ENCODE assay signal across 11 cellular contexts in genomic region chr15:66966256-66966655, GRCh38.
DNase-seq lines count a peak whose midpoint lies in the region; ATAC-seq, FAIRE-seq and TF ChIP-seq lines count a peak whose summit lies in the region.
"Had no signal": no experiment of that assay in that cellular context is flagged by ENCODE, and none has a peak within 500 bp of the region (broad histone marks: within the 10 kb centered on the region; RNA-seq: fewer than 3 reads in every experiment).

No MANE protein-coding gene starts in this region.

- no peak overlapping the region for H2BK15ac ChIP-seq in mesenchymal stem cell (ENCODE audit: low read depth, poor library complexity, severe bottlenecking)

- H3K4me1 ChIP-seq in cardiac muscle cell (ENCODE audit: low read depth) (no peaks in the 10 kb centered on the region), heart right ventricle (peaks cover 0 to 12% (median 0%) of the 10 kb centered on the region in 9 donors), OCI-LY3 (ENCODE audit: low read length) (no peaks in the 10 kb centered on the region), endothelial cell of umbilical vein (ENCODE audit: control insufficient read depth, extremely low read depth, insufficient read depth, low read length) (no peaks in the 10 kb centered on the region), mesenchymal stem cell (ENCODE audit: control insufficient read depth, insufficient read depth, low read depth, low read length) (peaks cover 2% of the 10 kb centered on the region)
- H3K4me1 ChIP-seq: tibial nerve had no signal

- H4K20me1 ChIP-seq in OCI-LY3 (ENCODE audit: insufficient read depth, low read length) (no peaks in the 10 kb centered on the region), endothelial cell of umbilical vein (replicated peaks; ENCODE audit: control insufficient read depth, extremely low read depth, insufficient read depth, low read length) (no peaks in the 10 kb centered on the region)

- POLR2A ChIA-PET in endothelial cell of umbilical vein (lab: Charles Lee), result no interaction called here

- H2AK5ac ChIP-seq in mesenchymal stem cell (ENCODE audit: low read length, severe bottlenecking), result no peak overlapping the region

- H3K27me3 ChIP-seq in cardiac muscle cell (no peaks in the 10 kb centered on the region), heart right ventricle (no peaks in the 10 kb centered on the region), OCI-LY3 (ENCODE audit: low read depth, low read length) (peaks cover 14% of the 10 kb centered on the region), endothelial cell of umbilical vein (ENCODE audit: control insufficient read depth in 2 of 2, insufficient read depth in 2 of 2, low read length in 2 of 2) (no peaks in the 10 kb centered on the region), mesenchymal stem cell (ENCODE audit: control insufficient read depth in 1 of 2, insufficient read depth in 1 of 2, low read length in 2 of 2) (peaks cover 0 to 5% of the 10 kb centered on the region in 2 experiments)
- H3K27me3 ChIP-seq: tibial nerve had no signal

- no TSS peak for BruUV-seq in endothelial cell of umbilical vein (replicated peaks; lab: Mats Ljungman, UMichigan)

- no peak overlapping the region for H3K18ac ChIP-seq in mesenchymal stem cell (ENCODE audit: low read depth in 1 of 2, low read length in 2 of 2)

- no peak overlapping the region for H4K8ac ChIP-seq in mesenchymal stem cell (ENCODE audit: low read length)

- H3K9ac ChIP-seq in OCI-LY3 (ENCODE audit: low read length) (no peak overlapping the region), endothelial cell of umbilical vein (replicated peaks; ENCODE audit: extremely low read depth, insufficient read depth, low read length) (no peak overlapping the region), mesenchymal stem cell (ENCODE audit: low read length) (no peak overlapping the region)

- ATAC-seq in heart right ventricle (no peak), HG02642 (IDR thresholded peaks at IDR 0.05; ENCODE audit: poor library complexity, unreplicated experiment) (no peak)

- no peak overlapping the region for H3K4me3 Mint-ChIP-seq in type B pancreatic cell

- H3K14ac ChIP-seq in mesenchymal stem cell (ENCODE audit: low read length in 2 of 2), result no peak overlapping the region

- H3K4ac ChIP-seq in mesenchymal stem cell (ENCODE audit: low read depth in 1 of 2, low read length in 2 of 2), result no peak overlapping the region

- H4K91ac ChIP-seq in mesenchymal stem cell (ENCODE audit: low read length), result no peak overlapping the region

- H3K4me2 ChIP-seq in OCI-LY3 (ENCODE audit: low read length), result no peak overlapping the region
- no peak overlapping the region for H3K4me2 ChIP-seq in endothelial cell of umbilical vein (ENCODE audit: insufficient read depth, low read length)
- no peak overlapping the region for H3K4me2 ChIP-seq in mesenchymal stem cell (ENCODE audit: low read length, poor library complexity, severe bottlenecking)

- H3K9me3 ChIP-seq in cardiac muscle cell (ENCODE audit: low read depth) (no peaks in the 10 kb centered on the region), heart right ventricle (no peaks in the 10 kb centered on the region), OCI-LY3 (ENCODE audit: insufficient read depth, low read length) (no peaks in the 10 kb centered on the region), endothelial cell of umbilical vein (replicated peaks; ENCODE audit: control insufficient read depth, insufficient read depth, low read length) (no peaks in the 10 kb centered on the region), mesenchymal stem cell (ENCODE audit: control insufficient read depth, low read length) (no peaks in the 10 kb centered on the region)
- H3K9me3 ChIP-seq: tibial nerve had no signal

- TF ChIP-seq CTCF in cardiac muscle cell (IDR thresholded peaks at IDR 0.05; ENCODE audit: low read depth, low read length), result peak; percentile 4
- peak in 1 of 9 donors; percentile 10 for TF ChIP-seq CTCF in heart right ventricle (IDR thresholded peaks at IDR 0.05)
- TF ChIP-seq CTCF in OCI-LY3 (IDR thresholded peaks at IDR 0.05; ENCODE audit: low read depth, low read length), result peak; percentile 52
- no peak for TF ChIP-seq CTCF in endothelial cell of umbilical vein (IDR thresholded peaks at IDR 0.05; ENCODE audit: extremely low read depth in 1 of 2, insufficient read depth in 1 of 2, low read depth in 1 of 2, low read length in 2 of 2)
- peak; percentile 34 for TF ChIP-seq CTCF in type B pancreatic cell (conservative IDR thresholded peaks at IDR 0.05)

- H3K36me3 ChIP-seq in cardiac muscle cell (no peaks in the 10 kb centered on the region), heart right ventricle (no peaks in the 10 kb centered on the region), OCI-LY3 (replicated peaks; ENCODE audit: low read depth, low read length) (no peaks in the 10 kb centered on the region), endothelial cell of umbilical vein (ENCODE audit: control insufficient read depth in 2 of 2, extremely low read depth in 1 of 2, insufficient read depth in 2 of 2, low read length in 2 of 2) (no peaks in the 10 kb centered on the region), mesenchymal stem cell (ENCODE audit: control insufficient read depth in 1 of 2, insufficient read depth in 2 of 2, low read depth in 1 of 2, low read length in 2 of 2) (no peaks in the 10 kb centered on the region)
- H3K36me3 ChIP-seq: tibial nerve had no signal

- TF ChIP-seq POLR2A in endothelial cell of umbilical vein (IDR thresholded peaks at IDR 0.05; ENCODE audit: low read depth, low read length), result no peak

- no peaks in the 10 kb centered on the region for H3K36me3 Mint-ChIP-seq in type B pancreatic cell

- intact Hi-C loops in heart right ventricle (cut with DNase I) (no loop called here), endothelial cell of umbilical vein (cut with micrococcal nuclease) (no loop called here)

- H2BK12ac ChIP-seq in mesenchymal stem cell (ENCODE audit: low read length in 2 of 2), result no peak overlapping the region

- H3K27ac Mint-ChIP-seq in type B pancreatic cell, result no peak overlapping the region

- H2AFZ ChIP-seq in OCI-LY3 (ENCODE audit: low read depth, low read length) (no peak overlapping the region), endothelial cell of umbilical vein (ENCODE audit: low read depth, low read length) (no peak overlapping the region), mesenchymal stem cell (ENCODE audit: low read depth, low read length) (no peak overlapping the region)

- H3K27ac ChIP-seq in cardiac muscle cell (no peak overlapping the region), heart right ventricle (no peak overlapping the region), OCI-LY3 (ENCODE audit: low read length) (no peak overlapping the region), endothelial cell of umbilical vein (ENCODE audit: insufficient read depth, low read depth, low read length) (no peak overlapping the region), mesenchymal stem cell (ENCODE audit: low read length, poor library complexity, severe bottlenecking) (no peak overlapping the region)
- H3K27ac ChIP-seq: tibial nerve had no signal

- no peaks in the 10 kb centered on the region for H3K79me1 ChIP-seq in mesenchymal stem cell (replicated peaks; ENCODE audit: low read length, poor library complexity, severe bottlenecking)

- no peaks in the 10 kb centered on the region for H3K9me3 Mint-ChIP-seq in type B pancreatic cell

- 90 to 99% methylated on average over 2 of the region's 2 CpGs for WGBS in heart right ventricle, 2 donors
- WGBS in mesenchymal stem cell, result 100% methylated on average over 1 of the region's 2 CpGs

- H3K79me2 ChIP-seq in OCI-LY3 (ENCODE audit: low read length) (no peaks in the 10 kb centered on the region), endothelial cell of umbilical vein (ENCODE audit: control insufficient read depth, insufficient read depth, low read length) (no peaks in the 10 kb centered on the region)

- H3K4me3 ChIP-seq in cardiac muscle cell (no peak overlapping the region), heart right ventricle (no peak overlapping the region), OCI-LY3 (ENCODE audit: low read length) (no peak overlapping the region), endothelial cell of umbilical vein (replicated peaks in 1 of 3; ENCODE audit: insufficient read depth in 1 of 3, low read depth in 1 of 3, low read length in 3 of 3) (no peak overlapping the region), mesenchymal stem cell (ENCODE audit: insufficient read depth in 1 of 2, low read depth in 1 of 2, low read length in 2 of 2) (no peak overlapping the region)
- H3K4me3 ChIP-seq: tibial nerve had no signal

- H2BK5ac ChIP-seq in mesenchymal stem cell (ENCODE audit: low read depth, low read length, poor library complexity, severe bottlenecking), result no peak overlapping the region

- H3K23ac ChIP-seq in mesenchymal stem cell (ENCODE audit: low read length in 2 of 2), result no peak overlapping the region

- no peaks in the 10 kb centered on the region for H3K27me3 Mint-ChIP-seq in type B pancreatic cell

- H3K4me1 Mint-ChIP-seq in type B pancreatic cell (ENCODE audit: unreplicated experiment), result peaks cover 9% of the 10 kb centered on the region

- H2BK120ac ChIP-seq in mesenchymal stem cell (ENCODE audit: low read depth, low read length), result no peak overlapping the region

- H3K9me1 ChIP-seq in endothelial cell of umbilical vein (replicated peaks; ENCODE audit: control insufficient read depth, extremely low read depth, insufficient read depth, low read length), result no peaks in the 10 kb centered on the region

- FAIRE-seq in endothelial cell of umbilical vein (lab: Jason Lieb, UNC), result peak; percentile 35
- FAIRE-seq: GM12892 had no signal

- no peak for DNase-seq in cardiac muscle cell (ENCODE audit: low read depth in 1 of 2, low spot score in 1 of 2)
- no peak for DNase-seq in heart right ventricle
- no peak for DNase-seq in endothelial cell of umbilical vein (ENCODE audit: low read depth, low spot score)
- DNase-seq in type B pancreatic cell (ENCODE audit: extremely low spot score, unreplicated experiment), result no peak
- DNase-seq in SK-N-DZ (ENCODE audit: low spot score), result no peak
- no peak for DNase-seq in mesenchymal stem cell
- DNase-seq: activated CD4-positive, CD25-positive, alpha-beta regulatory T cell treated with anti-CD3 and anti-CD28 coated beads, Interleukin-2, amount 50 U/mL, for 72 hours had no signal

- CTCF ChIA-PET in endothelial cell of umbilical vein (lab: Charles Lee), result interaction anchor here (1.3 kb wide), 1 partner anchor 99 kb away, joined by 3 read pairs; the partner anchor contains the start of gene SMAD3

- dilution Hi-C loops in endothelial cell of umbilical vein (cut with MboI; ENCODE audit: extremely low pct_ligation_motif_present, low sequenced_read_pairs), result no loop called here

TF ChIP-seq in endothelial cell of umbilical vein, 7 proteins besides CTCF, POLR2A, EP300 and RAD21:
- TF ChIP-seq MYC (IDR thresholded peaks at IDR 0.05; ENCODE audit: low read depth, low read length) (no peak), EZH2 (IDR thresholded peaks at IDR 0.05; ENCODE audit: borderline replicate concordance, low read depth, low read length, severe bottlenecking) (no peak), POLR2AphosphoS5 (IDR thresholded peaks at IDR 0.05; ENCODE audit: insufficient read depth, low read depth, low read length) (no peak)

Comparison
In these comparisons a context has a peak if more than half of its experiments do, and no peak if none do; other contexts are left out.
1. CTCF ChIP-seq: peak in cardiac muscle cell (single experiment), OCI-LY3 (single experiment) and type B pancreatic cell (single experiment); none in endothelial cell of umbilical vein (0 of 2).